ENCODE assay signal across 25 cellular contexts in genomic region chr15:26945046-26945445, GRCh38. TPM values are rescaled to one million over a fixed set of nuclear protein-coding genes. Genes with fewer than 3 reads are reported as not detected.
DNase-seq lines count a peak whose midpoint lies in the region; ATAC-seq, FAIRE-seq and TF ChIP-seq lines count a peak whose summit lies in the region.
"Had no signal": no experiment of that assay in that cellular context is flagged by ENCODE, and none has a peak within 500 bp of the region (broad histone marks: within the 10 kb centered on the region; RNA-seq: fewer than 3 reads in every experiment).

No MANE protein-coding gene starts in this region.

- H3K79me2 ChIP-seq in GM23338 (replicated peaks; ENCODE audit: insufficient read depth) (no peaks in the 10 kb centered on the region), H1 (ENCODE audit: control insufficient read depth in 1 of 2, insufficient read depth in 2 of 2, low read length in 2 of 2) (no peaks in the 10 kb centered on the region), neural progenitor cell (ENCODE audit: low read depth) (no peaks in the 10 kb centered on the region)

- H3K36me3 Mint-ChIP-seq in GM23338 (ENCODE audit: low read depth) (peaks cover 9% of the 10 kb centered on the region; the same call in 1 of the 3 replicates), neural progenitor cell (peaks cover 2% of the 10 kb centered on the region)
- no peaks in the 10 kb centered on the region for H3K36me3 Mint-ChIP-seq in activated CD4-positive, alpha-beta T cell treated with anti-CD3 and anti-CD28 coated beads, Interleukin-2, amount 10 ng/mL, durations not matched to agents 24 days and 14 days (ENCODE audit: low read depth)
- H3K36me3 Mint-ChIP-seq: CD14-positive monocyte; CD8-positive, alpha-beta memory T cell had no signal

- H3K23me2 ChIP-seq in H1 (ENCODE audit: low read depth, low read length) = no peaks in the 10 kb centered on the region

- no peaks in the 10 kb centered on the region for H3K9me3 Mint-ChIP-seq in GM23338
- H3K9me3 Mint-ChIP-seq in neural progenitor cell = peaks cover 3% of the 10 kb centered on the region
- H3K9me3 Mint-ChIP-seq in activated CD4-positive, alpha-beta T cell treated with anti-CD3 and anti-CD28 coated beads, Interleukin-2, amount 10 ng/mL, durations not matched to agents 24 days and 14 days = peaks cover 5% of the 10 kb centered on the region
- H3K9me3 Mint-ChIP-seq: CD4-positive, alpha-beta T cell; H9 had no signal

- H2BK120ac ChIP-seq in H1 (replicated peaks; ENCODE audit: low read depth, low read length) = no peak overlapping the region

- H3K9me2 ChIP-seq in GM23338 (ENCODE audit: insufficient read depth) = no peaks in the 10 kb centered on the region

- H2AFZ ChIP-seq in GM23338 (no peak overlapping the region), H1 (ENCODE audit: low read length) (no peak overlapping the region), neural progenitor cell (replicated peaks) (no peak overlapping the region)

- H2BK12ac ChIP-seq in H1 (ENCODE audit: low read depth, low read length) = no peak overlapping the region

- H2BK20ac ChIP-seq in H1 (ENCODE audit: low read length) = no peak overlapping the region

- 91% methylated on average over 13 of the region's 13 CpGs; no CpG with 5 or more reads in 1 of the 2 experiments for WGBS in H1 (ENCODE audit: extremely low coverage in 1 of 2, insufficient coverage in 1 of 2, insufficient read length in 1 of 2, insufficient replicate concordance in 2 of 2, low coverage in 1 of 2, low lambda C conversion rate in 2 of 2, missing lambda C conversion rate in 1 of 2), 2 experiments

- H3K4me2 ChIP-seq in GM23338 (no peak overlapping the region), H1 (ENCODE audit: insufficient read depth in 1 of 2, low read depth in 2 of 2, low read length in 2 of 2) (no peak overlapping the region), neural progenitor cell (no peak overlapping the region)
- H3K4me2 ChIP-seq: BLaER1 treated with 17β-estradiol and CSF1 and Interleukin-3, amounts not matched to agents 10 nM and 100 nM had no signal

- CTCF ChIA-PET in H1 (lab: Charles Lee; ENCODE audit: partially characterized antibody) = interaction anchor here (0.6 kb wide), 1 partner anchor 38 kb away, joined by 4 read pairs; no protein-coding TSS in a partner anchor

- H3K4me3 ChIP-seq in AG10803 (ENCODE audit: low read length) = no peak overlapping the region
- H3K4me3 ChIP-seq in GM23338 = no peak overlapping the region
- no peak overlapping the region for H3K4me3 ChIP-seq in H1 (ENCODE audit: extremely low read depth in 1 of 4, insufficient read depth in 2 of 4, low read depth in 3 of 4, low read length in 4 of 4)
- no peak overlapping the region for H3K4me3 ChIP-seq in neural progenitor cell
- H3K4me3 ChIP-seq in dorsolateral prefrontal cortex = no peak overlapping the region
- H3K4me3 ChIP-seq: BLaER1 treated with 17β-estradiol and CSF1 and Interleukin-3, amounts not matched to agents 10 nM and 100 nM had no signal

- H3K27ac ChIP-seq in GM23338 (ENCODE audit: low read depth) = no peak overlapping the region
- no peak overlapping the region for H3K27ac ChIP-seq in H1 (ENCODE audit: low read depth, low read length)
- no peak overlapping the region for H3K27ac ChIP-seq in neural progenitor cell
- no peak overlapping the region for H3K27ac ChIP-seq in dorsolateral prefrontal cortex
- H3K27ac ChIP-seq: 22Rv1; BLaER1 treated with 17β-estradiol and CSF1 and Interleukin-3, amounts not matched to agents 10 nM and 100 nM had no signal

- no peak overlapping the region for H3K18ac ChIP-seq in H1 (ENCODE audit: extremely low read depth, low read length)

- H3F3A ChIP-seq in GM23338 (replicated peaks; ENCODE audit: low read depth) = no peaks in the 10 kb centered on the region
- no peaks in the 10 kb centered on the region for H3F3A ChIP-seq in neural progenitor cell (ENCODE audit: low read depth)

- H3K36me3 ChIP-seq in GM23338 (ENCODE audit: insufficient read depth) (no peaks in the 10 kb centered on the region; the same call in 1 of the 2 replicates), H1 (ENCODE audit: control insufficient read depth in 2 of 4, insufficient read depth in 4 of 4, low read length in 3 of 4) (no peaks in the 10 kb centered on the region), neural progenitor cell (no peaks in the 10 kb centered on the region)
- H3K36me3 ChIP-seq: BE2C; BLaER1 treated with 17β-estradiol and CSF1 and Interleukin-3, amounts not matched to agents 10 nM and 100 nM had no signal

- H2BK15ac ChIP-seq in H1 (ENCODE audit: low read length) = no peak overlapping the region

- H3K4me1 ChIP-seq in GM23338 (ENCODE audit: insufficient read depth) = no peaks in the 10 kb centered on the region
- peaks cover 0 to 2% (median under 1%) of the 10 kb centered on the region in 4 experiments; a peak in 1 of 7 replicates for H3K4me1 ChIP-seq in H1 (replicated peaks in 1 of 4; ENCODE audit: control insufficient read depth in 3 of 4, insufficient read depth in 4 of 4, low read length in 3 of 4)
- H3K4me1 ChIP-seq in neural progenitor cell = no peaks in the 10 kb centered on the region
- H3K4me1 ChIP-seq: BE2C; BLaER1 treated with 17β-estradiol and CSF1 and Interleukin-3, amounts not matched to agents 10 nM and 100 nM had no signal

- no peak for TF ChIP-seq CTCF in AG10803 (conservative IDR thresholded peaks at IDR 0.05; ENCODE audit: low read length)
- TF ChIP-seq CTCF in GM23338 (conservative IDR thresholded peaks at IDR 0.05; ENCODE audit: low read depth in 2 of 2) = no peak
- no peak for TF ChIP-seq CTCF in H1 (IDR thresholded peaks at IDR 0.05; ENCODE audit: control extremely low read depth in 1 of 3, insufficient read depth in 1 of 3, low read depth in 1 of 3, low read length in 3 of 3)
- TF ChIP-seq CTCF in neural progenitor cell (IDR thresholded peaks at IDR 0.05) = no peak
- no peak for TF ChIP-seq CTCF in dorsolateral prefrontal cortex (IDR thresholded peaks at IDR 0.05 in 54 of 56, conservative IDR thresholded peaks at IDR 0.05 in 2 of 56; ENCODE audit: low read depth in 1 of 56, partially characterized antibody in 56 of 56)

- no peak overlapping the region for H3K14ac ChIP-seq in H1 (ENCODE audit: insufficient read length)

- H3K56ac ChIP-seq in H1 (replicated peaks; ENCODE audit: insufficient read length, low read depth, low read length) = no peak overlapping the region

- H3K4ac ChIP-seq in H1 (replicated peaks; ENCODE audit: insufficient read length, low read depth, low read length) = no peak overlapping the region

- no peak overlapping the region for H4K8ac ChIP-seq in H1 (ENCODE audit: extremely low read depth, insufficient read depth, low read length)

- peak; percentile 29; the same call in 2 of the 3 replicates for ATAC-seq in GM23338
- ATAC-seq: HCT116 had no signal

- H3K79me1 ChIP-seq in H1 (ENCODE audit: low read depth, low read length) = no peaks in the 10 kb centered on the region

- H3K27me3 ChIP-seq in GM23338 (ENCODE audit: insufficient read depth) (no peaks in the 10 kb centered on the region), H1 (replicated peaks in 1 of 4; ENCODE audit: control insufficient read depth in 3 of 4, extremely low read depth in 1 of 4, insufficient read depth in 3 of 4, low read length in 3 of 4) (no peaks in the 10 kb centered on the region), neural progenitor cell (no peaks in the 10 kb centered on the region), dorsolateral prefrontal cortex (no peaks in the 10 kb centered on the region)
- H3K27me3 ChIP-seq: BE2C; BLaER1 treated with 17β-estradiol and CSF1 and Interleukin-3, amounts not matched to agents 10 nM and 100 nM had no signal

- H2BK5ac ChIP-seq in H1 (ENCODE audit: low read depth, low read length) = 0 out of 2 replicates have a peak overlapping the region, but pooled peaks have one; percentile 7

- H3K27ac Mint-ChIP-seq in GM23338 = no peak overlapping the region; the same call in 1 of the 2 replicates
- peak overlapping the region; percentile 27 for H3K27ac Mint-ChIP-seq in neural progenitor cell
- no peak overlapping the region for H3K27ac Mint-ChIP-seq in activated CD4-positive, alpha-beta T cell treated with anti-CD3 and anti-CD28 coated beads, Interleukin-2, amount 10 ng/mL, durations not matched to agents 24 days and 14 days
- H3K27ac Mint-ChIP-seq: CD14-positive monocyte; CD4-positive, alpha-beta T cell; CD8-positive, alpha-beta memory T cell had no signal

- H4K20me1 ChIP-seq in GM23338 (replicated peaks; ENCODE audit: insufficient read depth) = no peaks in the 10 kb centered on the region
- H4K20me1 ChIP-seq in H1 (replicated peaks in 1 of 2; ENCODE audit: control insufficient read depth in 1 of 2, insufficient read depth in 2 of 2, low read length in 2 of 2) = no peaks in the 10 kb centered on the region
- no peaks in the 10 kb centered on the region for H4K20me1 ChIP-seq in neural progenitor cell (ENCODE audit: low read depth)
- H4K20me1 ChIP-seq: BLaER1 treated with 17β-estradiol and CSF1 and Interleukin-3, amounts not matched to agents 10 nM and 100 nM had no signal

- H3K4me3 Mint-ChIP-seq in GM23338 = no peak overlapping the region
- no peak overlapping the region for H3K4me3 Mint-ChIP-seq in neural progenitor cell
- H3K4me3 Mint-ChIP-seq in activated CD4-positive, alpha-beta T cell treated with anti-CD3 and anti-CD28 coated beads, Interleukin-2, amount 10 ng/mL, durations not matched to agents 24 days and 14 days = no peak overlapping the region
- H3K4me3 Mint-ChIP-seq: CD14-positive monocyte; CD4-positive, alpha-beta T cell; CD8-positive, alpha-beta memory T cell; H9 had no signal

- H3K9me3 ChIP-seq in H1 (ENCODE audit: insufficient read depth in 2 of 2, low read depth in 1 of 2, low read length in 1 of 2) (no peaks in the 10 kb centered on the region), neural progenitor cell (ENCODE audit: low read depth) (no peaks in the 10 kb centered on the region)
- H3K9me3 ChIP-seq: BE2C; BLaER1 treated with 17β-estradiol and CSF1 and Interleukin-3, amounts not matched to agents 10 nM and 100 nM had no signal

- H3K27me3 Mint-ChIP-seq in GM23338 (ENCODE audit: insufficient read depth, low read depth, poor library complexity) (peaks cover 6% of the 10 kb centered on the region), neural progenitor cell (ENCODE audit: insufficient read depth, low read depth) (peaks cover 3% of the 10 kb centered on the region)
- H3K27me3 Mint-ChIP-seq in activated CD4-positive, alpha-beta T cell treated with anti-CD3 and anti-CD28 coated beads, Interleukin-2, amount 10 ng/mL, durations not matched to agents 24 days and 14 days = no peaks in the 10 kb centered on the region
- H3K27me3 Mint-ChIP-seq: CD4-positive, alpha-beta T cell; CD8-positive, alpha-beta memory T cell had no signal

- POLR2A ChIA-PET in H1 (lab: Charles Lee; ENCODE audit: partially characterized antibody) = no interaction called here

- H3K9ac ChIP-seq in H1 (replicated peaks in 1 of 4; ENCODE audit: extremely low read depth in 1 of 4, low read depth in 3 of 4, low read length in 3 of 4) (no peak overlapping the region), neural progenitor cell (no peak overlapping the region)
- H3K9ac ChIP-seq: BLaER1 treated with 17β-estradiol and CSF1 and Interleukin-3, amounts not matched to agents 10 nM and 100 nM had no signal

- intact Hi-C loops in activated CD4-positive, alpha-beta T cell treated with anti-CD3 and anti-CD28 coated beads, Interleukin-2, amount 10 ng/mL, durations not matched to agents 24 days and 14 days (cut with micrococcal nuclease) = no loop called here
- intact Hi-C loops in dorsolateral prefrontal cortex (cut with DNase I) = no loop called here

- peaks cover 13% of the 10 kb centered on the region for H3K4me1 Mint-ChIP-seq in GM23338
- H3K4me1 Mint-ChIP-seq in neural progenitor cell = no peaks in the 10 kb centered on the region
- no peaks in the 10 kb centered on the region for H3K4me1 Mint-ChIP-seq in activated CD4-positive, alpha-beta T cell treated with anti-CD3 and anti-CD28 coated beads, Interleukin-2, amount 10 ng/mL, durations not matched to agents 24 days and 14 days
- H3K4me1 Mint-ChIP-seq: CD14-positive monocyte; CD8-positive, alpha-beta memory T cell had no signal

- no peak overlapping the region for H4K91ac ChIP-seq in H1 (replicated peaks; ENCODE audit: insufficient read length, low read length)

- peak; percentile 9 for DNase-seq in AG10803 (ENCODE audit: low read depth)
- no peak for DNase-seq in GM23338 (ENCODE audit: low spot score)
- no peak for DNase-seq in H1 (ENCODE audit: low read depth in 1 of 2, low spot score in 2 of 2)
- DNase-seq in neural progenitor cell (ENCODE audit: low spot score) = no peak
- no peak for DNase-seq in activated CD4-positive, alpha-beta T cell treated with anti-CD3 and anti-CD28 coated beads, Interleukin-2, amount 10 ng/mL, durations not matched to agents 24 days and 14 days
- DNase-seq in dorsolateral prefrontal cortex = no peak
- no peak for DNase-seq in NCI-H1417 (lab: John Stamatoyannopoulos, UW)
- DNase-seq: AML-193; BE2C; CD4-positive, alpha-beta T cell; CD8-positive, alpha-beta memory T cell; DMS 273 treated with DMSO at 0.1 percent for 48 hours; DMS79; EL; GF-D8; H9 had no signal

- no peak for TF ChIP-seq POLR2A in H1 (IDR thresholded peaks at IDR 0.05; ENCODE audit: control extremely low read depth in 1 of 2, low read depth in 2 of 2, low read length in 2 of 2)

- H2AK5ac ChIP-seq in H1 (ENCODE audit: low read depth, low read length) = no peak overlapping the region

- FAIRE-seq in H1 (lab: Jason Lieb, UNC) = no peak
- FAIRE-seq: A204.1, D721Med, GM12891 had no signal

- no peak for TF ChIP-seq EP300 in H1 (IDR thresholded peaks at IDR 0.05; ENCODE audit: borderline replicate concordance in 1 of 2, low read depth in 2 of 2, low read length in 2 of 2)

- no peak overlapping the region for H4K5ac ChIP-seq in H1 (ENCODE audit: insufficient read length, low read depth, low read length)

- TF ChIP-seq RAD21 in H1 (IDR thresholded peaks at IDR 0.05 in 1 of 2, conservative IDR thresholded peaks at IDR 0.05 in 1 of 2; ENCODE audit: low read depth in 2 of 2, low read length in 2 of 2) = no peak

- no peak overlapping the region for H3K23ac ChIP-seq in H1 (ENCODE audit: insufficient read length)

RNA-seq across cellular contexts. Expression of gene GABRG3, which starts 25.9 kb away (rescaled TPM):
- 0.50 and 1.4 TPM in 2 replicates for total RNA-seq in GM23338 (2014; rRNA removed; shearing (Covaris generic))
- polyA plus RNA-seq in GM23338 (2016; fragmentation: Nextera tagmentation; extraction: Ambion mirVana) (0.10 and 0.40 TPM in 2 replicates), H1 (2011; rRNA removed) (0.05 and 0.17 TPM in 2 replicates)
- total RNA-seq in H1 (2021; fragmentation: NEBNext Ultra II Directional; extraction: Animal tissue kit (Norgen Biotek cat#: 25700)) = 0.80 and 1.3 TPM in 2 replicates
- 0.40 TPM for polyA plus RNA-seq in H1 (2011; cell fraction: cytosol; rRNA removed)
- 0.39 TPM for polyA plus RNA-seq in H1 (2011; cell fraction: nucleus; rRNA removed)
- 0.08 to 0.31 TPM (median 0.20 TPM) in 4 replicates for polyA plus RNA-seq in H1 (2012, experiment 1 of 2)
- polyA plus RNA-seq in H1 (2012, experiment 2 of 2) = not detected
- polyA plus RNA-seq in H1 (2013, experiment 1 of 2) = 0.51 TPM
- polyA plus RNA-seq in H1 (2013, experiment 2 of 2) = 0.52 TPM
- polyA minus RNA-seq in H1 (2011; rRNA and poly(A)+ RNA removed) = 0.47 and 0.83 TPM in 2 replicates
- not detected for polyA minus RNA-seq in H1 (2011; cell fraction: cytosol; rRNA and poly(A)+ RNA removed)
- polyA minus RNA-seq in H1 (2011; cell fraction: nucleus; rRNA and poly(A)+ RNA removed) = 6.0 TPM
- total RNA-seq in neural progenitor cell (ENCODE audit: low replicate concordance) (1.7 and 3.4 TPM in 2 replicates), dorsolateral prefrontal cortex (10 to 100 TPM; 11.9 to 46.0 (median 28.2) TPM)
- total RNA-seq in activated CD4-positive, alpha-beta T cell treated with anti-CD3 and anti-CD28 coated beads, Interleukin-2, amount 10 ng/mL, durations not matched to agents 24 days and 14 days = not detected in 2 replicates
- total RNA-seq: CD4-positive, alpha-beta T cell; CD8-positive, alpha-beta memory T cell; H4 had no signal
- polyA plus RNA-seq: AG04450; CD14-positive monocyte; CD8-positive, alpha-beta memory T cell had no signal
